Comparison of ENCODE assay signal across 16 cellular contexts in genomic region chr3:177431525-177432255, GRCh38.
DNase-seq lines count a peak whose midpoint lies in the region; ATAC-seq, FAIRE-seq and TF ChIP-seq lines count a peak whose summit lies in the region.
"Had no signal": no experiment of that assay in that cellular context is flagged by ENCODE, and none has a peak within 500 bp of the region (broad histone marks: within the 10 kb centered on the region; RNA-seq: fewer than 3 reads in every experiment).

No MANE protein-coding gene starts in this region.

- TF ChIP-seq CTCF in VCaP (conservative IDR thresholded peaks at IDR 0.05) (no peak), mucosa of descending colon (IDR thresholded peaks at IDR 0.05) (no peak), D721Med (IDR thresholded peaks at IDR 0.05; ENCODE audit: insufficient read depth, missing control alignments) (no peak), ovary (IDR thresholded peaks at IDR 0.05) (no peak)

- H3K9me3 ChIP-seq in mucosa of descending colon (no peaks in the 10 kb centered on the region), ovary (no peaks in the 10 kb centered on the region)
- H3K9me3 ChIP-seq: uterus had no signal

- 23 to 30% (median 23%) methylated on average over 8 of the region's 8 CpGs for WGBS in ovary, 3 donors

- H3K36me3 ChIP-seq in mucosa of descending colon (ENCODE audit: low read depth) (no peaks in the 10 kb centered on the region), ovary (no peaks in the 10 kb centered on the region)
- H3K36me3 ChIP-seq: uterus had no signal

- H3K27me3 ChIP-seq in ovary = no peaks in the 10 kb centered on the region
- H3K27me3 ChIP-seq: uterus had no signal

- no peak for TF ChIP-seq EP300 in ovary (IDR thresholded peaks at IDR 0.05)

- H3K4me3 ChIP-seq in mucosa of descending colon (no peak overlapping the region), ovary (no peak overlapping the region)
- H3K4me3 ChIP-seq: uterus had no signal

- no peak for FAIRE-seq in D721Med (lab: Jason Lieb, UNC)
- FAIRE-seq: GM12891 had no signal

- no peak for TF ChIP-seq POLR2A in ovary (IDR thresholded peaks at IDR 0.05)

- peak; percentile 82 for DNase-seq in DMS79 (lab: John Stamatoyannopoulos, UW)
- peak; percentile 60 to 86 (median 61) for DNase-seq in NCI-H1417 (lab: John Stamatoyannopoulos, UW)
- no peak for DNase-seq in mucosa of descending colon
- no peak for DNase-seq in OCI-M2 (lab: John Stamatoyannopoulos, UW; ENCODE audit: unreplicated experiment)
- DNase-seq in D721Med (ENCODE audit: insufficient read length, low spot score) = no peak
- DNase-seq in ovary = no peak
- DNase-seq: activated CD4-positive, alpha-beta memory T cell treated with anti-CD3 and anti-CD28 coated beads for 36 hours; EL; NCI-H2081; right cardiac atrium; stimulated activated CD4-positive, alpha-beta T cell treated with anti-CD3 and anti-CD28 coated beads, Interleukin-4, amount 100 ng/mL, for 1 hour; uterus had no signal

- peak overlapping the region; percentile 68 for H3K27ac ChIP-seq in VCaP
- no peak overlapping the region for H3K27ac ChIP-seq in ovary

- intact Hi-C loops in mucosa of descending colon (cut with DNase I, micrococcal nuclease) (no loop called here), ovary (cut with DNase I) (no loop called here)

- ATAC-seq in mucosa of descending colon (peak; percentile 64), HG02588 (IDR thresholded peaks at IDR 0.05; ENCODE audit: unreplicated experiment) (no peak)
- ATAC-seq: stimulated activated memory B cell treated with anti-CD40 and anti-IgM and Interleukin-4, amounts not matched to agents 10 μg/mL and 1 μg/mL and 100 μg/mL, for 72 hours had no signal

- H3K4me1 ChIP-seq in mucosa of descending colon (ENCODE audit: low read depth) = peaks cover 9% of the 10 kb centered on the region
- peaks cover 3% of the 10 kb centered on the region for H3K4me1 ChIP-seq in ovary (ENCODE audit: insufficient read depth)

Comparison
In these comparisons a context has a peak if more than half of its experiments do, and no peak if none do; other contexts are left out.
1. DNase-seq: peak in DMS79 (single experiment) and NCI-H1417 (3 of 3); none in mucosa of descending colon (0 of 3), OCI-M2 (single experiment), D721Med (single experiment) and ovary (0 of 5).